In genomic region chr22:35399678-35400334, GRCh38 we compare ENCODE assay signal across 8 cellular contexts. TPM values are rescaled to one million over a fixed set of nuclear protein-coding genes. Genes with fewer than 3 reads are reported as not detected.
DNase-seq lines count a peak whose midpoint lies in the region; ATAC-seq, FAIRE-seq and TF ChIP-seq lines count a peak whose summit lies in the region.

MCM5 (plus strand) TSS chr22:35400140; CDS start chr22:35400439, 299 bp downstream.

- H3K27ac Mint-ChIP-seq in T-helper 17 cell: peak within 1 kb of the TSS; percentile 94

- peak; percentile 93 for ATAC-seq in HG02870 (IDR thresholded peaks at IDR 0.05; ENCODE audit: unreplicated experiment)
- peak; percentile 99 for ATAC-seq in T-helper 17 cell
- peak; percentile 99 for ATAC-seq in left ventricle myocardium superior

- peaks cover 4% of the 10 kb centered on the region for H3K36me3 Mint-ChIP-seq in T-helper 17 cell (ENCODE audit: low read depth)

- peak within 1 kb of the TSS; percentile 60 to 72 for H3K4me3 ChIP-seq in prostate gland

- peaks cover 12% of the 10 kb centered on the region for H3K4me1 Mint-ChIP-seq in T-helper 17 cell

- intact Hi-C loops in left ventricle myocardium superior (cut with micrococcal nuclease) (no loop called here), prostate gland (cut with DNase I) (no loop called here)

- in situ Hi-C loops in GM13976 (cut with MboI; ENCODE audit: low sequenced_read_pairs, unreplicated experiment): no loop called here

- DNase-seq in GM13976 (ENCODE audit: low spot score): peak; percentile 99
- peak; percentile 90 for DNase-seq in NCI-H1694 (lab: John Stamatoyannopoulos, UW)
- peak; percentile 92 to 96 (median 94) for DNase-seq in T-helper 17 cell
- peak; percentile 66 to 97 (median 91) for DNase-seq in amygdala (lab: John Stamatoyannopoulos, UW)
- peak; percentile 97 for DNase-seq in left ventricle myocardium superior
- peak; percentile 97 for DNase-seq in prostate gland (ENCODE audit: low spot score)
- peak; percentile 100 for DNase-seq in urothelium cell line (ENCODE audit: low spot score)

- TF ChIP-seq CTCF in GM13976 (IDR thresholded peaks at IDR 0.05; ENCODE audit: borderline replicate concordance, control extremely low read depth, extremely low read depth, insufficient read depth, missing control alignments) (no peak), prostate gland (IDR thresholded peaks at IDR 0.05) (peak in 1 of 4 experiments; percentile 13)

- H3K4me3 Mint-ChIP-seq in T-helper 17 cell: peak within 1 kb of the TSS; percentile 99

- FAIRE-seq in urothelium cell line (lab: Jason Lieb, UNC): peak; percentile 100

- no peaks in the 10 kb centered on the region for H3K27me3 Mint-ChIP-seq in T-helper 17 cell

- peak within 1 kb of the TSS; percentile 18 to 54 for H3K27ac ChIP-seq in prostate gland

- H3K4me1 ChIP-seq in prostate gland (replicated peaks): no peaks in the 10 kb centered on the region

- no peak for TF ChIP-seq POLR2A in prostate gland (IDR thresholded peaks at IDR 0.05)

- H3K9me3 ChIP-seq in T-helper 17 cell (ENCODE audit: control insufficient read depth, low read length, poor library complexity, severe bottlenecking) (no peaks in the 10 kb centered on the region), prostate gland (no peaks in the 10 kb centered on the region)

- H3K36me3 ChIP-seq in prostate gland: no peaks in the 10 kb centered on the region

- no peaks in the 10 kb centered on the region for H3K27me3 ChIP-seq in prostate gland (replicated peaks; ENCODE audit: insufficient read depth)

- WGBS in prostate gland: 2% methylated on average over 51 of the region's 51 CpGs

RNA-seq across cellular contexts. Expression of gene MCM5, which starts in this region (rescaled TPM):
- total RNA-seq in T-helper 17 cell: 10 to 100 TPM; 22.6 to 32.6 TPM
- 10.8 TPM for total RNA-seq in left ventricle myocardium superior
- total RNA-seq in prostate gland: 10 to 100 TPM; 42.2 to 51.8 TPM

Comparison
In these comparisons a context has a peak if more than half of its experiments do, and no peak if none do; other contexts are left out.
1. Peak in every context shown above with its lines: DNase-seq, ATAC-seq, H3K4me3 ChIP-seq and H3K27ac ChIP-seq.